In the genomic region with DNA sequence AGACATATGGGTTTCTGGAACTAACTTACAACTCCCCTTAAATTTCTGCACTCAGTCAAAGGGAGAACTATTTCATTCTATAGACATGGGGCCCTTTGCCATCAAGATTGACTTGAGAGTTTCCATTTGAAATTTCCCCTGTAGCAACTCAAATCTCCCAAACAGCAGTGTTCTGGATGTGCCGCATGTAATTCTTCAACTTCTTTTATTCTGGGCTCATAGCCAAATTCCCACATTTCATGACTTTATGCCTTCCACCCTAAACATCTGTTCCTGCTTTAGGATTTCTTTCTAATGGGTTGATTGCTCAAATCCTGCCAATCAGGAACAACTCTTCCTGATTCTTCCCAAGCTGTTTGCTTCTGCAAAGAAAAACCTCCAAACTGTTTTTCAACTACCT, we compare ENCODE assay signal across 18 cellular contexts.
DNase-seq lines count a peak whose midpoint lies in the region; ATAC-seq and TF ChIP-seq lines count a peak whose summit lies in the region.
"Had no signal": no experiment of that assay in that cellular context is flagged by ENCODE, and none has a peak within 500 bp of the region (broad histone marks: within the 10 kb centered on the region; RNA-seq: fewer than 3 reads in every experiment).

No MANE protein-coding gene starts in this region.

- H2AFZ ChIP-seq in fibroblast of lung (ENCODE audit: low read length) (no peak overlapping the region), OCI-LY7 (ENCODE audit: low read length) (no peak overlapping the region)
- H2AFZ ChIP-seq: PC-9 had no signal

- H3K4me2 ChIP-seq in fibroblast of lung (ENCODE audit: extremely low read depth, insufficient read depth, low read length) (no peak overlapping the region), OCI-LY7 (ENCODE audit: low read length) (no peak overlapping the region)
- H3K4me2 ChIP-seq: PC-9 had no signal

- TF ChIP-seq CTCF in fibroblast of lung (conservative IDR thresholded peaks at IDR 0.05 in 1 of 2, IDR thresholded peaks at IDR 0.05 in 1 of 2; ENCODE audit: low read depth in 1 of 2, low read length in 2 of 2), result no peak
- TF ChIP-seq CTCF in nephron (IDR thresholded peaks at IDR 0.05; ENCODE audit: unreplicated experiment in 3 of 3), result no peak
- no peak for TF ChIP-seq CTCF in OCI-LY7 (conservative IDR thresholded peaks at IDR 0.05; ENCODE audit: low read length)
- no peak for TF ChIP-seq CTCF in coronary artery (IDR thresholded peaks at IDR 0.05)

- H3K4me1 Mint-ChIP-seq in nephron, result peaks cover 16% of the 10 kb centered on the region

- H4K20me1 ChIP-seq in fibroblast of lung (ENCODE audit: control insufficient read depth, extremely low read depth, insufficient read depth, low read length) (no peaks in the 10 kb centered on the region), OCI-LY7 (ENCODE audit: insufficient read depth, low read length) (no peaks in the 10 kb centered on the region)

- DNase-seq in DMS 273 treated with DMSO at 0.1 percent for 48 hours (lab: John Stamatoyannopoulos, UW) (peak; percentile 36), SK-N-MC (ENCODE audit: low read depth, low spot score) (peak; percentile 51), fibroblast of lung (ENCODE audit: low read depth in 2 of 2) (peak; percentile 14 to 84), caudate nucleus (lab: John Stamatoyannopoulos, UW) (no peak), OCI-LY7 (ENCODE audit: low spot score) (no peak), coronary artery (ENCODE audit: low spot score) (no peak)
- DNase-seq: AML-193, DND-41, HFFc6, KBM-7, NCI-H1092 treated with DMSO at 0.1 percent for 48 hours, NCI-H187, NCI-H446 treated with DMSO at 0.1 percent for 48 hours, NCI-H748 treated with DMSO at 0.1 percent for 48 hours, PC-9 had no signal

- no peaks in the 10 kb centered on the region for H3K27me3 ChIP-seq in fibroblast of lung (ENCODE audit: control insufficient read depth, insufficient read depth, low read length)

- no peaks in the 10 kb centered on the region for H3K4me1 ChIP-seq in fibroblast of lung (ENCODE audit: control insufficient read depth, extremely low read depth, insufficient read depth, low read length)
- no peaks in the 10 kb centered on the region for H3K4me1 ChIP-seq in OCI-LY7 (ENCODE audit: insufficient read depth, low read length, poor library complexity, severe bottlenecking)

- H3K9me3 Mint-ChIP-seq in nephron, result no peaks in the 10 kb centered on the region
- H3K9me3 Mint-ChIP-seq: HFFc6 had no signal

- H3K9ac ChIP-seq in SK-N-MC (ENCODE audit: insufficient read length), result no peak overlapping the region
- H3K9ac ChIP-seq in fibroblast of lung (ENCODE audit: insufficient read depth, low read length), result no peak overlapping the region

- intact Hi-C loops in OCI-LY7 (cut with micrococcal nuclease; ENCODE audit: unreplicated experiment), result no loop called here

- no peaks in the 10 kb centered on the region for H3K9me3 ChIP-seq in SK-N-MC (ENCODE audit: low read depth, low read length)
- H3K9me3 ChIP-seq in fibroblast of lung (ENCODE audit: control insufficient read depth, insufficient read depth, low read depth, low read length), result no peaks in the 10 kb centered on the region
- no peaks in the 10 kb centered on the region for H3K9me3 ChIP-seq in OCI-LY7 (ENCODE audit: low read length)

- no peaks in the 10 kb centered on the region for H3K79me2 ChIP-seq in fibroblast of lung (ENCODE audit: control insufficient read depth, insufficient read depth, low read length)
- H3K79me2 ChIP-seq in OCI-LY7 (ENCODE audit: insufficient read depth, low read depth, low read length), result no peaks in the 10 kb centered on the region

- H3K27me3 Mint-ChIP-seq in nephron (ENCODE audit: low read depth), result peaks cover 4% of the 10 kb centered on the region

- POLR2A ChIA-PET in OCI-LY7 (lab: Charles Lee), result no interaction called here

- H3K27ac ChIP-seq in SK-N-MC (no peak overlapping the region), fibroblast of lung (ENCODE audit: insufficient read depth, low read length) (no peak overlapping the region), caudate nucleus (ENCODE audit: low read depth, low read length) (no peak overlapping the region), OCI-LY7 (ENCODE audit: low read depth, low read length, poor library complexity, severe bottlenecking) (no peak overlapping the region), coronary artery (no peak overlapping the region)
- H3K27ac ChIP-seq: PC-9 had no signal

- no peaks in the 10 kb centered on the region for H3K36me3 Mint-ChIP-seq in nephron (ENCODE audit: low read depth)

- H3K36me3 ChIP-seq in SK-N-MC (ENCODE audit: insufficient read depth, low read length), result no peaks in the 10 kb centered on the region
- H3K36me3 ChIP-seq in fibroblast of lung (ENCODE audit: control insufficient read depth, insufficient read depth, low read length), result no peaks in the 10 kb centered on the region
- no peaks in the 10 kb centered on the region for H3K36me3 ChIP-seq in OCI-LY7 (ENCODE audit: insufficient read depth, low read length)

- CTCF ChIA-PET in OCI-LY7 (lab: Charles Lee; ENCODE audit: unreplicated experiment), result no interaction called here

- no TSS peak for BruUV-seq in OCI-LY7 (replicated peaks; lab: Mats Ljungman, UMichigan)

- ATAC-seq in GM19395 (IDR thresholded peaks at IDR 0.05; ENCODE audit: unreplicated experiment), result no peak
- ATAC-seq: Right ventricle myocardium inferior had no signal

- H3K4me3 Mint-ChIP-seq in nephron, result no peak overlapping the region
- H3K4me3 Mint-ChIP-seq: HFFc6 had no signal

- H3K9me2 ChIP-seq in OCI-LY7 (ENCODE audit: insufficient read depth, low read length), result no peaks in the 10 kb centered on the region

- H3K4me3 ChIP-seq in SK-N-MC (no peak overlapping the region), fibroblast of lung (replicated peaks in 1 of 4; ENCODE audit: control extremely low read depth in 1 of 4, insufficient read depth in 1 of 4, low read depth in 3 of 4, low read length in 4 of 4) (no peak overlapping the region), OCI-LY7 (ENCODE audit: low read depth, low read length, poor library complexity, severe bottlenecking) (no peak overlapping the region), coronary artery (no peak overlapping the region)
- H3K4me3 ChIP-seq: PC-9 had no signal

- peak overlapping the region; percentile 13 to 51 (median 34) for H3K27ac Mint-ChIP-seq in nephron
- H3K27ac Mint-ChIP-seq: HFFc6 had no signal

Comparison
In these comparisons a context has a peak if more than half of its experiments do, and no peak if none do; other contexts are left out.
1. DNase-seq: peak in DMS 273 treated with DMSO at 0.1 percent for 48 hours (single experiment), SK-N-MC (single experiment) and fibroblast of lung (2 of 2); none in caudate nucleus (0 of 61), OCI-LY7 (single experiment) and coronary artery (single experiment).